Comparison of ENCODE assay signal across 11 cellular contexts in genomic region chr2:189096769-189097447, GRCh38.
DNase-seq lines count a peak whose midpoint lies in the region; ATAC-seq and TF ChIP-seq lines count a peak whose summit lies in the region.
"Had no signal": no experiment of that assay in that cellular context is flagged by ENCODE, and none has a peak within 500 bp of the region (broad histone marks: within the 10 kb centered on the region; RNA-seq: fewer than 3 reads in every experiment).

No MANE protein-coding gene starts in this region.

- TF ChIP-seq CTCF in RWPE2 (IDR thresholded peaks at IDR 0.05; ENCODE audit: poor library complexity, severe bottlenecking): no peak
- TF ChIP-seq CTCF in fibroblast of the aortic adventitia (IDR thresholded peaks at IDR 0.05; ENCODE audit: insufficient read depth, low read length): no peak

- DNase-seq in GM04503 (ENCODE audit: low read depth): peak; percentile 73
- no peak for DNase-seq in RWPE2 (ENCODE audit: low spot score)
- peak; percentile 92 for DNase-seq in fibroblast of the aortic adventitia (ENCODE audit: low read depth)
- peak; percentile 72 for DNase-seq in skeletal muscle cell (ENCODE audit: low read depth)
- DNase-seq in activated gamma-delta T cell (lab: John Stamatoyannopoulos, UW): no peak
- no peak for DNase-seq in HuH-7.5 (ENCODE audit: low spot score)
- no peak for DNase-seq in NCI-H2171 treated with DMSO at 0.1 percent for 48 hours (lab: John Stamatoyannopoulos, UW)
- no peak for DNase-seq in inferior parietal cortex (ENCODE audit: extremely low spot score)
- DNase-seq: NCI-H1436; nephron progenitor cell; stimulated activated CD4-positive, alpha-beta T cell treated with anti-CD3 and anti-CD28 coated beads, Interleukin-4, amount 100 ng/mL, for 4 hours had no signal

- peak overlapping the region; percentile 51 for H3K27ac ChIP-seq in RWPE2 (ENCODE audit: poor library complexity, severe bottlenecking)

- H3K36me3 ChIP-seq in RWPE2 (ENCODE audit: low read depth): no peaks in the 10 kb centered on the region

- no peaks in the 10 kb centered on the region for H3K27me3 ChIP-seq in RWPE2 (ENCODE audit: insufficient read depth, poor library complexity, severe bottlenecking)

- H3K9me3 ChIP-seq in RWPE2 (ENCODE audit: severe bottlenecking): no peaks in the 10 kb centered on the region

- H3K4me3 ChIP-seq in RWPE2 (ENCODE audit: severe bottlenecking): no peak overlapping the region
- no peak overlapping the region for H3K4me3 ChIP-seq in fibroblast of the aortic adventitia (ENCODE audit: low read depth, low read length)
- H3K4me3 ChIP-seq in skeletal muscle cell (ENCODE audit: low read depth, low read length): no peak overlapping the region

- peaks cover 13% of the 10 kb centered on the region for H3K4me1 ChIP-seq in RWPE2 (ENCODE audit: insufficient read depth, poor library complexity, severe bottlenecking)

- ATAC-seq in RWPE2 (ENCODE audit: low read depth): peak; percentile 98

Comparison
In these comparisons a context has a peak if more than half of its experiments do, and no peak if none do; other contexts are left out.
1. DNase-seq: peak in GM04503 (single experiment), fibroblast of the aortic adventitia (single experiment) and skeletal muscle cell (single experiment); none in RWPE2 (single experiment), activated gamma-delta T cell (single experiment), HuH-7.5 (single experiment), NCI-H2171 treated with DMSO at 0.1 percent for 48 hours (single experiment) and inferior parietal cortex (single experiment).